Comparison of ENCODE assay signal across 11 cellular contexts in the genomic region with DNA sequence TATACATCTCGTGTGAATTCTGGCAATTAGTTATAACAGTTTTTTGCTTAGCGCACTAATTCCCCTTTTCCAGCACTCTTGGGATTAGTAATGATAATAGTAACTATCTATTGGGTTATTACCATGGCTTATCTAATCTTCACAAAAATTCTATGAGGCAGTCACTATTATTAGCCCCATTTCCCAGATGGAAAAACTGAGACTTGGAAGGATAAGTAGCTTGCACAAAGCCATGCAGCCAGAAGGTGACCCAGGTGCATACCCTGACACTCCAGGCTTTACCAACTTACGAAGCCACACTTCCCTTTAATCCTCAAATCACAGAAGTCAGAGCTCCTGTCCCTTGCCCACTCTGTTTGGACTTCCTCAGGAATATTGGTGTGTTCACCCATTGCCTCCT.
"Had no signal": no experiment of that assay in that cellular context is flagged by ENCODE, and none has a peak within 500 bp of the region (broad histone marks: within the 10 kb centered on the region; RNA-seq: fewer than 3 reads in every experiment).

No MANE protein-coding gene starts in this region.

- H3K9ac ChIP-seq: GM23248 had no signal

- H2AFZ ChIP-seq: GM23248, GM23338 had no signal

- H3K9me3 ChIP-seq: HAP-1 had no signal

- H3K4me3 ChIP-seq: GM23248, GM23338, HAP-1 had no signal

- FAIRE-seq: H1, H54 had no signal

- H3K4me1 ChIP-seq: HAP-1 had no signal

- H3K27ac ChIP-seq: GM23248 had no signal

- H3K36me3 ChIP-seq: HAP-1 had no signal

- ATAC-seq: GM23338, HCT116 had no signal

- DNase-seq: GM23248, GOT3, H7, H9, HCEC 1CT, HFFc6 had no signal

- H3K4me2 ChIP-seq: GM23338 had no signal
